In genomic region chr1:24642481-24643361, GRCh38 we compare ENCODE assay signal across 8 cellular contexts. TPM values are rescaled to one million over a fixed set of nuclear protein-coding genes. Genes with fewer than 3 reads are reported as not detected.
DNase-seq lines count a peak whose midpoint lies in the region; ATAC-seq and TF ChIP-seq lines count a peak whose summit lies in the region.

Gene SRRM1 (plus strand): TSS chr1:24643302. CDS start chr1:24643327, 25 bp downstream.

- under 1% methylated on average over 95 of the region's 95 CpGs for WGBS in liver

- H3K27ac ChIP-seq in CD4-positive, CD25-positive, alpha-beta regulatory T cell (ENCODE audit: insufficient read depth, low read length, poor library complexity, severe bottlenecking) = peak within 1 kb of the TSS; percentile 99
- peak within 1 kb of the TSS; percentile 80 to 100 (median 98) for H3K27ac ChIP-seq in dorsolateral prefrontal cortex
- H3K27ac ChIP-seq in liver (ENCODE audit: low read depth in 1 of 2, low read length in 2 of 2) = peak within 1 kb of the TSS; percentile 97 to 100

- DNase-seq in CD4-positive, CD25-positive, alpha-beta regulatory T cell = peak; percentile 99 to 100 (median 99)
- DNase-seq in NCI-H82 treated with DMSO at 0.1 percent for 48 hours (lab: John Stamatoyannopoulos, UW; ENCODE audit: unreplicated experiment) = peak; percentile 98
- DNase-seq in activated CD4-positive, alpha-beta memory T cell treated with anti-CD3 and anti-CD28 coated beads for 36 hours = peak; percentile 100
- peak; percentile 98 to 100 (median 100) for DNase-seq in dorsolateral prefrontal cortex
- DNase-seq in stimulated activated CD4-positive, alpha-beta T cell treated with anti-CD3 and anti-CD28 coated beads, Interleukin-4, amount 100 ng/mL, for 24 hours = peak; percentile 99

- H3K36me3 ChIP-seq in CD4-positive, CD25-positive, alpha-beta regulatory T cell (ENCODE audit: control insufficient read depth, insufficient read depth, low read length) = peaks cover 19% of the 10 kb centered on the region
- H3K36me3 ChIP-seq in liver (ENCODE audit: control insufficient read depth in 4 of 4, insufficient read depth in 3 of 4, low read depth in 1 of 4, low read length in 3 of 4) = peaks cover 1 to 18% (median 11%) of the 10 kb centered on the region in 4 donors

- intact Hi-C loops in activated CD4-positive, alpha-beta memory T cell treated with anti-CD3 and anti-CD28 coated beads for 36 hours (cut with micrococcal nuclease) = loop anchor here (1.0 to 10.0 kb wide), 9 partner anchors 102 to 660 kb away; partner anchors contain the start of genes CLIC4, NIPAL3, RCAN3 and SRSF10
- intact Hi-C loops in dorsolateral prefrontal cortex (cut with DNase I) = loop anchor here (5.0 to 10.0 kb wide), 3 partner anchors 62 to 225 kb away; partner anchors contain the start of gene NIPAL3 (in 1 of the 2)

- TF ChIP-seq CTCF in dorsolateral prefrontal cortex (IDR thresholded peaks at IDR 0.05 in 54 of 56, conservative IDR thresholded peaks at IDR 0.05 in 2 of 56; ENCODE audit: low read depth in 1 of 56, partially characterized antibody in 56 of 56) (peak in 34 of 56 donors; percentile 0 to 60 (median 16)), liver (IDR thresholded peaks at IDR 0.05; ENCODE audit: low read depth, low read length, missing input control) (peak; percentile 9)

- H3K4me3 Mint-ChIP-seq in CD4-positive, CD25-positive, alpha-beta regulatory T cell = peak within 1 kb of the TSS; percentile 94 to 98 (median 96)
- H3K4me3 Mint-ChIP-seq in activated CD4-positive, alpha-beta memory T cell treated with anti-CD3 and anti-CD28 coated beads for 36 hours = peak within 1 kb of the TSS; percentile 96

- peaks cover 32% of the 10 kb centered on the region for H3K4me1 ChIP-seq in CD4-positive, CD25-positive, alpha-beta regulatory T cell (ENCODE audit: control insufficient read depth, insufficient read depth, low read length, poor library complexity, severe bottlenecking)
- peaks cover 8 to 28% (median 26%) of the 10 kb centered on the region in 4 donors for H3K4me1 ChIP-seq in liver (ENCODE audit: control insufficient read depth in 4 of 4, insufficient read depth in 4 of 4, low read length in 3 of 4)

- POLR2A ChIA-PET in activated CD4-positive, alpha-beta memory T cell treated with anti-CD3 and anti-CD28 coated beads for 36 hours (lab: Charles Lee) = interaction anchor here (0.6 to 1.5 kb wide), 10 partner anchors 14 to 590 kb away, joined by 3 to 6 read pairs (median 4); partner anchors contain the start of genes NIPAL3, STPG1 and SYF2

- no peaks in the 10 kb centered on the region for H3K27me3 Mint-ChIP-seq in CD4-positive, CD25-positive, alpha-beta regulatory T cell
- H3K27me3 Mint-ChIP-seq in activated CD4-positive, alpha-beta memory T cell treated with anti-CD3 and anti-CD28 coated beads for 36 hours = no peaks in the 10 kb centered on the region

- H3K9me3 ChIP-seq in CD4-positive, CD25-positive, alpha-beta regulatory T cell (ENCODE audit: control insufficient read depth in 2 of 2, low read length in 2 of 2) = no peaks in the 10 kb centered on the region
- no peaks in the 10 kb centered on the region for H3K9me3 ChIP-seq in liver (ENCODE audit: control insufficient read depth in 4 of 4, low read length in 3 of 4)

- H3K27ac Mint-ChIP-seq in CD4-positive, CD25-positive, alpha-beta regulatory T cell = peak within 1 kb of the TSS; percentile 97 to 100 (median 99)
- peak within 1 kb of the TSS; percentile 98 for H3K27ac Mint-ChIP-seq in activated CD4-positive, alpha-beta memory T cell treated with anti-CD3 and anti-CD28 coated beads for 36 hours

- no peaks in the 10 kb centered on the region for H3K27me3 ChIP-seq in CD4-positive, CD25-positive, alpha-beta regulatory T cell (ENCODE audit: control insufficient read depth, insufficient read depth, low read length)
- no peaks in the 10 kb centered on the region for H3K27me3 ChIP-seq in dorsolateral prefrontal cortex
- no peaks in the 10 kb centered on the region for H3K27me3 ChIP-seq in liver (ENCODE audit: control insufficient read depth in 4 of 4, insufficient read depth in 4 of 4, low read length in 3 of 4)

- no peaks in the 10 kb centered on the region for H3K9me3 Mint-ChIP-seq in CD4-positive, CD25-positive, alpha-beta regulatory T cell
- no peaks in the 10 kb centered on the region for H3K9me3 Mint-ChIP-seq in activated CD4-positive, alpha-beta memory T cell treated with anti-CD3 and anti-CD28 coated beads for 36 hours

- H3K4me1 Mint-ChIP-seq in CD4-positive, CD25-positive, alpha-beta regulatory T cell = peaks cover 38 to 52% (median 47%) of the 10 kb centered on the region in 4 donors
- peaks cover 53% of the 10 kb centered on the region for H3K4me1 Mint-ChIP-seq in activated CD4-positive, alpha-beta memory T cell treated with anti-CD3 and anti-CD28 coated beads for 36 hours (ENCODE audit: low read depth)

- CTCF ChIA-PET in activated CD4-positive, alpha-beta memory T cell treated with anti-CD3 and anti-CD28 coated beads for 36 hours (lab: Charles Lee) = interaction anchor here (0.7 to 1.8 kb wide), 8 partner anchors 45 to 493 kb away, joined by 3 to 7 read pairs (median 4); partner anchors contain the start of genes NIPAL3 and RCAN3

- H3K4me3 ChIP-seq in CD4-positive, CD25-positive, alpha-beta regulatory T cell (ENCODE audit: low read depth, low read length) = peak within 1 kb of the TSS; percentile 86
- H3K4me3 ChIP-seq in dorsolateral prefrontal cortex (peak within 1 kb of the TSS; percentile 66 to 100 (median 95)), liver (ENCODE audit: low read depth in 1 of 3, low read length in 3 of 3) (peak within 1 kb of the TSS; percentile 90 to 99 (median 96))

- peaks cover 12% of the 10 kb centered on the region for H3K36me3 Mint-ChIP-seq in CD4-positive, CD25-positive, alpha-beta regulatory T cell
- H3K36me3 Mint-ChIP-seq in activated CD4-positive, alpha-beta memory T cell treated with anti-CD3 and anti-CD28 coated beads for 36 hours = peaks cover 37% of the 10 kb centered on the region

- peak; percentile 92 to 94 for ATAC-seq in CD4-positive, CD25-positive, alpha-beta regulatory T cell (ENCODE audit: low read depth in 2 of 2)
- ATAC-seq in GM19397 (IDR thresholded peaks at IDR 0.05; ENCODE audit: unreplicated experiment) = peak; percentile 85
- ATAC-seq in HG03575 (IDR thresholded peaks at IDR 0.05; ENCODE audit: extremely low read depth, insufficient number of reproducible peaks, low FRiP score, unreplicated experiment) = peak; percentile 33

- peak in 1 of 2 donors; percentile 18 for TF ChIP-seq RAD21 in liver (IDR thresholded peaks at IDR 0.05)

- H3K9ac ChIP-seq in liver (ENCODE audit: low read depth in 1 of 2, low read length in 2 of 2) = peak within 1 kb of the TSS; percentile 97 to 99

TF ChIP-seq in liver, 16 proteins besides CTCF, POLR2A, EP300 and RAD21 (continues in another document):
- TF ChIP-seq YY1 (IDR thresholded peaks at IDR 0.05) (peak; percentile 95), HNF4A (conservative IDR thresholded peaks at IDR 0.05) (peak in 1 of 2 donors; percentile 35), RXRA (IDR thresholded peaks at IDR 0.05) (peak; percentile 63 to 64), NR2F2 (IDR thresholded peaks at IDR 0.05) (peak; percentile 42), ATF3 (IDR thresholded peaks at IDR 0.05) (no peak), JUND (IDR thresholded peaks at IDR 0.05) (peak; percentile 28 to 39), FOXA1 (IDR thresholded peaks at IDR 0.05) (peak; percentile 69), EGR1 (IDR thresholded peaks at IDR 0.05; ENCODE audit: low read depth in 2 of 2) (peak; percentile 95 to 98), TAF1 (conservative IDR thresholded peaks at IDR 0.05) (peak; percentile 90), FOXA2 (IDR thresholded peaks at IDR 0.05) (peak; percentile 22), REST (IDR thresholded peaks at IDR 0.05) (peak; percentile 90), GABPA (IDR thresholded peaks at IDR 0.05 in 1 of 2, conservative IDR thresholded peaks at IDR 0.05 in 1 of 2) (peak in 1 of 2 donors; percentile 4), HNF4G (IDR thresholded peaks at IDR 0.05) (peak; percentile 7)

RNA-seq across cellular contexts. Expression of gene SRRM1, which starts in this region (rescaled TPM):
- 284 TPM for total RNA-seq in CD4-positive, CD25-positive, alpha-beta regulatory T cell
- 100 to 1,000 TPM in 1 of 4 donors, 10 to 100 TPM in 3; 85.5 to 120 (median 91.6) TPM for polyA plus RNA-seq in CD4-positive, CD25-positive, alpha-beta regulatory T cell
- total RNA-seq in activated CD4-positive, alpha-beta memory T cell treated with anti-CD3 and anti-CD28 coated beads for 36 hours = 100 to 1,000 TPM; 225 to 227 TPM
- total RNA-seq in dorsolateral prefrontal cortex (100 to 1,000 TPM in 113 of 120 experiments, 10 to 100 TPM in 7; 76.0 to 224 (median 129) TPM), liver (10 to 100 TPM; 20.3 to 42.8 TPM)
- polyA plus RNA-seq in liver = 10 to 100 TPM; 18.4 to 66.0 TPM

Comparison
In these comparisons a context has a peak if more than half of its experiments do, and no peak if none do; other contexts are left out.
1. Peak in every context shown above with its lines: DNase-seq, ATAC-seq, H3K4me3 ChIP-seq and H3K27ac ChIP-seq.
2. ATAC-seq: peak in every context shown above with its lines; median percentile 93 in CD4-positive, CD25-positive, alpha-beta regulatory T cell; 85 in GM19397; 33 in HG03575.